In genomic region chr14:24115451-24116110, GRCh38 we compare ENCODE assay signal across 8 cellular contexts. TPM values are rescaled to one million over a fixed set of nuclear protein-coding genes. Genes with fewer than 3 reads are reported as not detected.
A peak's percentile ranks its signal among the peaks of the same experiment; 100 is the strongest.
DNase-seq lines count a peak whose midpoint lies in the region; ATAC-seq and TF ChIP-seq lines count a peak whose summit lies in the region.

No MANE protein-coding gene starts in this region.

- H3K27ac Mint-ChIP-seq in natural killer cell = peak overlapping the region; percentile 96 to 99

- peaks cover 22 to 27% of the 10 kb centered on the region in 2 donors for H3K4me1 Mint-ChIP-seq in natural killer cell

- no peak for TF ChIP-seq CTCF in BE2C (IDR thresholded peaks at IDR 0.05; ENCODE audit: low read depth, low read length)
- TF ChIP-seq CTCF in dorsolateral prefrontal cortex (IDR thresholded peaks at IDR 0.05 in 54 of 56, conservative IDR thresholded peaks at IDR 0.05 in 2 of 56; ENCODE audit: low read depth in 1 of 56, partially characterized antibody in 56 of 56) = no peak
- no peak for TF ChIP-seq CTCF in natural killer cell (IDR thresholded peaks at IDR 0.05)

- H3K27me3 ChIP-seq in BE2C (no peaks in the 10 kb centered on the region), MG63 (no peaks in the 10 kb centered on the region), dorsolateral prefrontal cortex (no peaks in the 10 kb centered on the region)

- intact Hi-C loops in dorsolateral prefrontal cortex (cut with DNase I) = loop anchor here (2.0 to 5.0 kb wide), 2 partner anchors 31 to 47 kb away; partner anchors contain the start of genes IRF9 (in 1 of the 2), PSME2 (in 1 of the 2) and RNF31 (in 1 of the 2)
- intact Hi-C loops in natural killer cell (cut with micrococcal nuclease) = loop anchor here (1.0 to 2.0 kb wide), 4 partner anchors 63 to 327 kb away; partner anchors contain the start of genes CARMIL3, DHRS1, IPO4 and NOP9

- no peaks in the 10 kb centered on the region for H3K9me3 ChIP-seq in BE2C
- no peaks in the 10 kb centered on the region for H3K9me3 ChIP-seq in MG63

- peaks cover 6% of the 10 kb centered on the region for H3K36me3 Mint-ChIP-seq in natural killer cell

- H3K4me3 Mint-ChIP-seq in natural killer cell = peak overlapping the region; percentile 99

- peaks cover 6% of the 10 kb centered on the region for H3K36me3 ChIP-seq in BE2C
- no peaks in the 10 kb centered on the region for H3K36me3 ChIP-seq in MG63

- H3K27ac ChIP-seq in dorsolateral prefrontal cortex = peak overlapping the region in 57 of 59 donors; percentile 19 to 100 (median 99)

- no peak for ATAC-seq in natural killer cell
- ATAC-seq in GM19397 (IDR thresholded peaks at IDR 0.05; ENCODE audit: unreplicated experiment) = no peak

- no peaks in the 10 kb centered on the region for H3K27me3 Mint-ChIP-seq in natural killer cell (ENCODE audit: low read depth in 2 of 2)

- no peaks in the 10 kb centered on the region; the same call in 1 of the 2 replicates for H3K4me1 ChIP-seq in BE2C

- H3K9me3 Mint-ChIP-seq in natural killer cell = no peaks in the 10 kb centered on the region

- no peak for DNase-seq in BE2C
- DNase-seq in MG63 = no peak
- no peak for DNase-seq in dorsolateral prefrontal cortex
- DNase-seq in natural killer cell = no peak
- DNase-seq in NCI-H82 treated with DMSO at 0.1 percent for 48 hours (lab: John Stamatoyannopoulos, UW; ENCODE audit: unreplicated experiment) = no peak
- DNase-seq in NCI-H1694 treated with DMSO at 0.1 percent for 48 hours (lab: John Stamatoyannopoulos, UW) = no peak
- no peak for DNase-seq in activated CD4-positive, alpha-beta T cell treated with anti-CD3 and anti-CD28 coated beads, Interleukin-2, amount 50 U/mL, for 1 hour

- peak overlapping the region; percentile 84 for H3K4me3 ChIP-seq in BE2C (ENCODE audit: low read depth, low read length)
- peak overlapping the region; percentile 63 for H3K4me3 ChIP-seq in MG63
- H3K4me3 ChIP-seq in dorsolateral prefrontal cortex = peak overlapping the region; percentile 53 to 100 (median 85)

RNA-seq across cellular contexts. Expression of gene NRL, which starts 0.8 kb away (rescaled TPM):
- 2.8 TPM for polyA plus RNA-seq in BE2C (2012; ENCODE audit: insufficient read depth, insufficient read length, low read depth)
- total RNA-seq in MG63 (2014; rRNA removed; shearing (Covaris generic); ENCODE audit: low replicate concordance) = 1.9 and 4.9 TPM in 2 replicates
- total RNA-seq in dorsolateral prefrontal cortex (1 to 10 TPM; 1.7 to 6.4 (median 3.6) TPM), natural killer cell (1 to 10 TPM in 2 of 3 donors, under 1 TPM in 1; 0.78 to 3.3 (median 2.8) TPM)

RNA-seq across cellular contexts. Expression of gene DCAF11, which starts 1.0 kb away (rescaled TPM):
- polyA plus RNA-seq in BE2C (2012; ENCODE audit: insufficient read depth, insufficient read length, low read depth) = 50.6 TPM
- total RNA-seq in MG63 (2014; rRNA removed; shearing (Covaris generic); ENCODE audit: low replicate concordance) = 22.7 and 64.7 TPM in 2 replicates
- total RNA-seq in dorsolateral prefrontal cortex (100 to 1,000 TPM in 3 of 120 experiments, 10 to 100 TPM in 117; 58.6 to 104 (median 77.7) TPM), natural killer cell (10 to 100 TPM; 77.5 to 99.3 (median 96.3) TPM)

RNA-seq across cellular contexts. Expression of gene FITM1, which starts 14.9 kb away (rescaled TPM):
- polyA plus RNA-seq in BE2C (2012; ENCODE audit: insufficient read depth, insufficient read length, low read depth) = 0.82 TPM
- 0.79 TPM in 1 of 2 replicates, not detected in the other for total RNA-seq in MG63 (2014; rRNA removed; shearing (Covaris generic); ENCODE audit: low replicate concordance)
- 1 to 10 TPM in 41 of 120 experiments, under 1 TPM in 36, not detected in 43; 0.35 to 3.0 (median 1.0) TPM for total RNA-seq in dorsolateral prefrontal cortex
- total RNA-seq in natural killer cell = 1 to 10 TPM in 2 of 3 donors, under 1 TPM in 1; 0.80 to 2.8 (median 2.3) TPM

RNA-seq across cellular contexts. Expression of gene PSME1, which starts 20.4 kb away (rescaled TPM):
- polyA plus RNA-seq in BE2C (2012; ENCODE audit: insufficient read depth, insufficient read length, low read depth) = 57.4 TPM
- total RNA-seq in MG63 (2014; rRNA removed; shearing (Covaris generic); ENCODE audit: low replicate concordance) = 37.5 and 39.3 TPM in 2 replicates
- total RNA-seq in dorsolateral prefrontal cortex = 10 to 100 TPM; 36.4 to 74.9 (median 51.1) TPM
- 100 to 1,000 TPM; 315 to 345 (median 318) TPM for total RNA-seq in natural killer cell

RNA-seq across cellular contexts. Expression of gene PCK2, which starts 21.5 kb away (rescaled TPM):
- polyA plus RNA-seq in BE2C (2012; ENCODE audit: insufficient read depth, insufficient read length, low read depth) = 43.9 TPM
- total RNA-seq in MG63 (2014; rRNA removed; shearing (Covaris generic); ENCODE audit: low replicate concordance) = 6.7 and 27.5 TPM in 2 replicates
- total RNA-seq in dorsolateral prefrontal cortex = 10 to 100 TPM in 7 of 120 experiments, 1 to 10 TPM in 113; 2.6 to 11.6 (median 6.5) TPM
- total RNA-seq in natural killer cell = 10 to 100 TPM in 2 of 3 donors, 1 to 10 TPM in 1; 9.8 to 13.8 (median 12.3) TPM
